8 cellular contexts compared by ENCODE assay signal in genomic region chr2:176814740-176815367, GRCh38.
DNase-seq lines count a peak whose midpoint lies in the region; ATAC-seq, FAIRE-seq and TF ChIP-seq lines count a peak whose summit lies in the region.

No MANE protein-coding gene starts in this region.

- POLR2A ChIA-PET in activated CD8-positive, alpha-beta T cell treated with anti-CD3 and anti-CD28 coated beads for 36 hours (lab: Charles Lee) = interaction anchor here (0.9 to 1.1 kb wide), 2 partner anchors 11 to 688 kb away, joined by 3 read pairs; no protein-coding TSS in a partner anchor

- ATAC-seq in activated CD8-positive, alpha-beta T cell treated with anti-CD3 and anti-CD28 coated beads for 36 hours = peak; percentile 60
- ATAC-seq in GM21381 (IDR thresholded peaks at IDR 0.05; ENCODE audit: unreplicated experiment) (no peak), GM19035 (IDR thresholded peaks at IDR 0.05; ENCODE audit: unreplicated experiment) (no peak)

- CTCF ChIA-PET in activated CD8-positive, alpha-beta T cell treated with anti-CD3 and anti-CD28 coated beads for 36 hours (lab: Charles Lee) = interaction anchor here (0.6 to 6.8 kb wide), 40 partner anchors 7 to 688 kb away, joined by 3 to 54 read pairs (median 4); no protein-coding TSS in a partner anchor

- H3K36me3 Mint-ChIP-seq in activated CD8-positive, alpha-beta T cell treated with anti-CD3 and anti-CD28 coated beads for 36 hours (ENCODE audit: low read depth) = no peaks in the 10 kb centered on the region

- DNase-seq in D341Med (ENCODE audit: low spot score) = peak; percentile 29
- peak; percentile 9 for DNase-seq in GM19238 (ENCODE audit: insufficient read length, low spot score)
- DNase-seq in NCI-H146 (lab: John Stamatoyannopoulos, UW) = peak; percentile 55
- DNase-seq in activated CD8-positive, alpha-beta T cell treated with anti-CD3 and anti-CD28 coated beads for 36 hours = peak; percentile 16
- DNase-seq in OCI-M2 (lab: John Stamatoyannopoulos, UW; ENCODE audit: unreplicated experiment) = no peak

- no peak overlapping the region for H3K27ac Mint-ChIP-seq in activated CD8-positive, alpha-beta T cell treated with anti-CD3 and anti-CD28 coated beads for 36 hours

- no peaks in the 10 kb centered on the region for H3K27me3 Mint-ChIP-seq in activated CD8-positive, alpha-beta T cell treated with anti-CD3 and anti-CD28 coated beads for 36 hours

- H3K4me3 Mint-ChIP-seq in activated CD8-positive, alpha-beta T cell treated with anti-CD3 and anti-CD28 coated beads for 36 hours = no peak overlapping the region

- peak; percentile 90 for FAIRE-seq in islet of Langerhans (lab: Jason Lieb, UNC)

- peaks cover 36% of the 10 kb centered on the region for H3K4me1 Mint-ChIP-seq in activated CD8-positive, alpha-beta T cell treated with anti-CD3 and anti-CD28 coated beads for 36 hours (ENCODE audit: low read depth)

- peak; percentile 81 for TF ChIP-seq CTCF in activated CD8-positive, alpha-beta T cell treated with anti-CD3 and anti-CD28 coated beads for 36 hours (IDR thresholded peaks at IDR 0.05)

- H3K9me3 Mint-ChIP-seq in activated CD8-positive, alpha-beta T cell treated with anti-CD3 and anti-CD28 coated beads for 36 hours = no peaks in the 10 kb centered on the region

- intact Hi-C loops in activated CD8-positive, alpha-beta T cell treated with anti-CD3 and anti-CD28 coated beads for 36 hours (cut with micrococcal nuclease) = loop anchor here (10.0 kb wide), 1 partner anchor 160 kb away; no protein-coding TSS in a partner anchor
